In the genomic region with DNA sequence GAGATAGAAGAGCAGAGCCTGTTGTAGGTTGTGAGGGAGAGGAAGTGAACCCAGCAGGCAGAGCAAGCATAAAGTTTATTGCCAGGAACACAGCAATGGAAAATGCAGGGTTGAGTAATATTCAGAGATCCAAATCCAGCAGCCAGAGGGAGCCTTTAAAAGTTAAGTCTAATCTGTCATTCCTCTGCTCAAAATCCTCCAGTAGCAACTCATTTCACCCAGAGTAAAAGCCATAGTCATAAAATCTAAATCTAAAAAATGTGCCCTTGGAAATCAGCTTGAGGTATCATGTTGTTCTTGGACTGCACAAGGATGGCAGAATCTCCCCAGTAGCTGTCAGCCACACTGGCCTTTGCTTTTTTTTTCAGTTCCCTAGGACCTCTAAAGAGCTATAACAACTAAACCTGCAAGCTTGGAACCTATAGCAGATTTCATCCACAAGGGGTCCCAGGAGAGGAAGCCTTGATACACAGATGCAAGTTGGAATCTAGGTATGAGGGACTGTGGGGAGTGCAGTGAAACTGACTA, we compare ENCODE assay signal across 9 cellular contexts.
DNase-seq lines count a peak whose midpoint lies in the region; ATAC-seq and TF ChIP-seq lines count a peak whose summit lies in the region.
"Had no signal": no experiment of that assay in that cellular context is flagged by ENCODE, and none has a peak within 500 bp of the region (broad histone marks: within the 10 kb centered on the region; RNA-seq: fewer than 3 reads in every experiment).

No MANE protein-coding gene starts in this region.

- H3K9ac ChIP-seq in NT2/D1 (ENCODE audit: insufficient read length, low read depth) (no peak overlapping the region), parathyroid adenoma (no peak overlapping the region)

- peak; percentile 81 for ATAC-seq in GM21526 (IDR thresholded peaks at IDR 0.05; ENCODE audit: low FRiP score, unreplicated experiment)

- H3K27ac ChIP-seq in parathyroid adenoma, result no peak overlapping the region
- H3K27ac ChIP-seq: neutrophil had no signal

- DNase-seq in COLO829 (ENCODE audit: low spot score) (peak; percentile 86), NT2/D1 (ENCODE audit: low read depth, low spot score) (peak; percentile 59), fibroblast of peridontal ligament (ENCODE audit: extremely low read depth) (peak; percentile 53), NCI-H526 treated with DMSO at 0.1 percent for 48 hours (lab: John Stamatoyannopoulos, UW) (no peak), NCI-H2227 (lab: John Stamatoyannopoulos, UW; ENCODE audit: unreplicated experiment) (no peak)
- DNase-seq in stimulated activated CD4-positive, alpha-beta T cell treated with anti-CD3 and anti-CD28 coated beads, Interleukin-4, amount 100 ng/mL, for 24 hours, result no peak

- H3K9me3 ChIP-seq in NT2/D1 (ENCODE audit: insufficient read depth, low read length) (no peaks in the 10 kb centered on the region), parathyroid adenoma (ENCODE audit: control insufficient read depth, low read length) (no peaks in the 10 kb centered on the region)
- H3K9me3 ChIP-seq: neutrophil had no signal

- H3K79me2 ChIP-seq in parathyroid adenoma, result no peaks in the 10 kb centered on the region

- no peaks in the 10 kb centered on the region for H3K27me3 ChIP-seq in NT2/D1 (ENCODE audit: insufficient read depth, insufficient read length)
- H3K27me3 ChIP-seq in parathyroid adenoma (ENCODE audit: control insufficient read depth, insufficient read depth, low read length), result no peaks in the 10 kb centered on the region
- H3K27me3 ChIP-seq: neutrophil had no signal

- TF ChIP-seq CTCF in parathyroid adenoma (IDR thresholded peaks at IDR 0.05), result peak; percentile 33

- H3K4me1 ChIP-seq in NT2/D1 (ENCODE audit: insufficient read depth, insufficient read length), result no peaks in the 10 kb centered on the region
- no peaks in the 10 kb centered on the region for H3K4me1 ChIP-seq in parathyroid adenoma

- H3K4me3 ChIP-seq in NT2/D1 (ENCODE audit: insufficient read length, low read depth) (no peak overlapping the region), parathyroid adenoma (ENCODE audit: low read depth, low read length) (no peak overlapping the region)

- no peak overlapping the region for H3K4me2 ChIP-seq in parathyroid adenoma (ENCODE audit: low read length)

- no peaks in the 10 kb centered on the region for H3K36me3 ChIP-seq in NT2/D1 (ENCODE audit: insufficient read depth, insufficient read length, low read length)
- H3K36me3 ChIP-seq in parathyroid adenoma (ENCODE audit: control insufficient read depth, insufficient read depth, low read length), result no peaks in the 10 kb centered on the region
- H3K36me3 ChIP-seq: neutrophil had no signal

- H2AFZ ChIP-seq in parathyroid adenoma, result no peak overlapping the region

Comparison
In these comparisons a context has a peak if more than half of its experiments do, and no peak if none do; other contexts are left out.
1. DNase-seq: peak in COLO829 (single experiment), NT2/D1 (single experiment) and fibroblast of peridontal ligament (single experiment); none in NCI-H526 treated with DMSO at 0.1 percent for 48 hours (single experiment), NCI-H2227 (single experiment) and stimulated activated CD4-positive, alpha-beta T cell treated with anti-CD3 and anti-CD28 coated beads, Interleukin-4, amount 100 ng/mL, for 24 hours (single experiment).